8 cellular contexts compared by ENCODE assay signal in genomic region chrX:115233497-115234219, GRCh38. TPM values are rescaled to one million over a fixed set of nuclear protein-coding genes. Genes with fewer than 3 reads are reported as not detected.
A peak's percentile ranks its signal among the peaks of the same experiment; 100 is the strongest.
DNase-seq lines count a peak whose midpoint lies in the region; ATAC-seq and TF ChIP-seq lines count a peak whose summit lies in the region.

Gene LRCH2, minus strand, starts transcription at chrX:115234096. Its CDS starts 55 bp downstream, at chrX:115234041.

- no peaks in the 10 kb centered on the region for H3K27me3 Mint-ChIP-seq in glutamatergic neuron (ENCODE audit: unreplicated experiment)

- no peaks in the 10 kb centered on the region for H3K36me3 Mint-ChIP-seq in glutamatergic neuron (ENCODE audit: unreplicated experiment)

- H3K27me3 ChIP-seq in NT2/D1 (ENCODE audit: insufficient read depth, insufficient read length), result peaks cover 26% of the 10 kb centered on the region

- H3K27ac Mint-ChIP-seq in glutamatergic neuron (ENCODE audit: unreplicated experiment), result peak within 1 kb of the TSS; percentile 90

- peak within 1 kb of the TSS; percentile 96 for H3K4me3 Mint-ChIP-seq in glutamatergic neuron (ENCODE audit: unreplicated experiment)

- H3K9me3 Mint-ChIP-seq in glutamatergic neuron (ENCODE audit: unreplicated experiment), result no peaks in the 10 kb centered on the region

- H3K4me1 Mint-ChIP-seq in glutamatergic neuron (ENCODE audit: low read depth, unreplicated experiment), result peaks cover 14% of the 10 kb centered on the region

- peak; percentile 42 for DNase-seq in Daoy (ENCODE audit: low read depth)
- no peak for DNase-seq in NT2/D1 (ENCODE audit: low read depth, low spot score)
- DNase-seq in glutamatergic neuron, result peak; percentile 49
- DNase-seq in posterior cingulate gyrus, result peak; percentile 28 to 90 (median 39)
- no peak for DNase-seq in activated T-cell treated with anti-CD3 and anti-CD28 coated beads for 4 hours
- no peak for DNase-seq in HuH-7.5 (ENCODE audit: low spot score)
- DNase-seq in GM20000 (ENCODE audit: low spot score), result no peak

- intact Hi-C loops in posterior cingulate gyrus (cut with DNase I), result no loop called here

- H3K9me3 ChIP-seq in NT2/D1 (ENCODE audit: insufficient read depth, low read length), result no peaks in the 10 kb centered on the region

- H3K9ac ChIP-seq in NT2/D1 (ENCODE audit: insufficient read length, low read depth), result peak within 1 kb of the TSS; percentile 68

- H3K4me3 ChIP-seq in NT2/D1 (ENCODE audit: insufficient read length, low read depth), result peak within 1 kb of the TSS; percentile 72

- ATAC-seq in HG02884 (IDR thresholded peaks at IDR 0.05; ENCODE audit: unreplicated experiment), result no peak

- no peaks in the 10 kb centered on the region for H3K36me3 ChIP-seq in NT2/D1 (ENCODE audit: insufficient read depth, insufficient read length, low read length)

- TF ChIP-seq CTCF in glutamatergic neuron (IDR thresholded peaks at IDR 0.05; ENCODE audit: partially characterized antibody, unreplicated experiment), result no peak
- no peak for TF ChIP-seq CTCF in GM20000 (IDR thresholded peaks at IDR 0.05; ENCODE audit: extremely low read depth, missing control alignments)

- no peaks in the 10 kb centered on the region for H3K4me1 ChIP-seq in NT2/D1 (ENCODE audit: insufficient read depth, insufficient read length)

RNA-seq across cellular contexts. Expression of gene LRCH2, which starts in this region (rescaled TPM):
- 1.3 and 2.8 TPM in 2 replicates for total RNA-seq in Daoy (2014; rRNA removed; shearing (Covaris generic))
- total RNA-seq in glutamatergic neuron (ENCODE audit: unreplicated experiment), result 24.2 TPM

Comparison
In these comparisons a context has a peak if more than half of its experiments do, and no peak if none do; other contexts are left out.
1. DNase-seq: peak in Daoy (single experiment), glutamatergic neuron (single experiment) and posterior cingulate gyrus (10 of 10); none in NT2/D1 (single experiment), activated T-cell treated with anti-CD3 and anti-CD28 coated beads for 4 hours (single experiment), HuH-7.5 (single experiment) and GM20000 (single experiment).